8 cellular contexts compared by ENCODE assay signal in genomic region chr9:97598461-97599288, GRCh38. TPM values are rescaled to one million over a fixed set of nuclear protein-coding genes. Genes with fewer than 3 reads are reported as not detected.
DNase-seq lines count a peak whose midpoint lies in the region; ATAC-seq and TF ChIP-seq lines count a peak whose summit lies in the region.

No MANE protein-coding gene starts in this region.

- H3K27ac ChIP-seq in dorsolateral prefrontal cortex, result peak overlapping the region in 33 of 59 donors; percentile 3 to 94 (median 40)

- no peaks in the 10 kb centered on the region for H3K27me3 ChIP-seq in dorsolateral prefrontal cortex

- ATAC-seq in GM19455 (IDR thresholded peaks at IDR 0.05; ENCODE audit: unreplicated experiment) (peak; percentile 91), HG03571 (IDR thresholded peaks at IDR 0.05; ENCODE audit: unreplicated experiment) (peak; percentile 71)

- peak; percentile 60 to 92 (median 85) for TF ChIP-seq CTCF in dorsolateral prefrontal cortex (IDR thresholded peaks at IDR 0.05 in 54 of 56, conservative IDR thresholded peaks at IDR 0.05 in 2 of 56; ENCODE audit: low read depth in 1 of 56, partially characterized antibody in 56 of 56)

- H3K4me3 ChIP-seq in dorsolateral prefrontal cortex, result no peak overlapping the region

- intact Hi-C loops in dorsolateral prefrontal cortex (cut with DNase I), result loop anchor here (2.0 to 10.0 kb wide), 4 partner anchors 41 to 131 kb away; partner anchors contain the start of gene TMOD1 (in 1 of the 2)

- DNase-seq in CMK (ENCODE audit: low read depth) (peak; percentile 74), NCI-H748 treated with DMSO at 0.1 percent for 48 hours (lab: John Stamatoyannopoulos, UW) (peak; percentile 68), dorsolateral prefrontal cortex (peak; percentile 44 to 88 (median 74)), medulla oblongata (ENCODE audit: extremely low spot score) (peak; percentile 91)
- DNase-seq in activated CD4-positive, alpha-beta T cell treated with anti-CD3 and anti-CD28 coated beads, Interleukin-2, amount 50 U/mL, for 48 hours, result peak; percentile 69 to 78
- DNase-seq in stimulated activated CD8-positive, alpha-beta memory T cell treated with anti-CD3 and anti-CD28 coated beads, Interleukin-15, amount 100 ng/mL, for 1 hour (ENCODE audit: low read depth), result peak; percentile 51

RNA-seq across cellular contexts. Expression of gene TSTD2, which starts 34.5 kb away (rescaled TPM):
- 10 to 100 TPM; 17.7 to 33.6 (median 25.5) TPM for total RNA-seq in dorsolateral prefrontal cortex

RNA-seq across cellular contexts. Expression of gene NCBP1, which starts 34.9 kb away (rescaled TPM):
- total RNA-seq in dorsolateral prefrontal cortex, result 10 to 100 TPM; 17.9 to 48.7 (median 32.4) TPM
